ENCODE assay signal across 9 cellular contexts in the genomic region with DNA sequence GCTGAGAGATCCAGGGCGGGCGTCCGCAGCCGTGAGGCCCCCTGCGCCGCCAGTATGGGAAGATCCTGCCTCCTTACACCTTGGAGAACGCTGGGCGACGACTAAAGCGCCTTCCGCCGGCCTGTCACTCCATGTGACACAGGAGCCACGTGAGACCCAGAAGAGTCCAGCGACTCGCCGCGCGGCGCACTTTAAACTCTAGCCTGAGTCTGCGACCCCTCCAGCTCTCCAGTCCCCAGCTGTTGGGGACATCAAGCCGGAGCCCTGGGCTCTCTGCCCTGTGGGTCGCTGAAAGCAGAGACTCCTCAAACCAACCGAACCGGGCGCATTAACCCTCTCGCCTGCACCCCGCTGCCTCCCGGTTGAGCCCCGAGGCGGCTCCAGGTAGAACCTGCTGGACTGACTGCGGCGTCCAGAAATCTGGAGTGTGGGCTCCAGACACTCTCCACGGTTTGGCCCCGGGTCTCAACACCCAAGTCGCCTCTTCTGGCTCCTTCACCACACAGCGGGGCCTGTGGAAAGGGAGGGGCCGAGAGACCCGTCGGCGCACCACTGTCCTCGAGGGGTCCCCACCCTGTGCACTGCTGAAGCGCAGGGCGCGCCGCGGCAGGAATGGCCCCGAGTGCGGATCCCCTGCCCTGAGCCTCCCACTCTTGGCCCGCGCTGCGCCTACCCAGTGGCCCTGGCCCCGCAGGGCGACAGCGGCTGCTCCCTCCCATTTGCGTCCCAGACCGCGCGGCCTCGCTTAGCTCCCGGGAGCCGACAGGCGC. TPM values are rescaled to one million over a fixed set of nuclear protein-coding genes. Genes with fewer than 3 reads are reported as not detected.
DNase-seq lines count a peak whose midpoint lies in the region; ATAC-seq and TF ChIP-seq lines count a peak whose summit lies in the region.
"Had no signal": no experiment of that assay in that cellular context is flagged by ENCODE, and none has a peak within 500 bp of the region (broad histone marks: within the 10 kb centered on the region; RNA-seq: fewer than 3 reads in every experiment).

No MANE protein-coding gene starts in this region.

- H3K4me2 ChIP-seq in parathyroid adenoma (ENCODE audit: low read length), result peak overlapping the region; percentile 76

- peak overlapping the region; percentile 25 for H3K4me3 ChIP-seq in parathyroid adenoma (ENCODE audit: low read depth, low read length)

- peaks cover 5% of the 10 kb centered on the region for H3K4me1 ChIP-seq in parathyroid adenoma

- H3K9me3 ChIP-seq in CD4-positive, alpha-beta T cell (ENCODE audit: control insufficient read depth, low read length), result no peaks in the 10 kb centered on the region
- H3K9me3 ChIP-seq in parathyroid adenoma (ENCODE audit: control insufficient read depth, low read length), result no peaks in the 10 kb centered on the region

- intact Hi-C loops in CD4-positive, alpha-beta T cell (cut with DNase I, micrococcal nuclease), result loop anchor here (10.0 kb wide), 4 partner anchors 272 to 642 kb away; a partner anchor contains a TSS
- intact Hi-C loops in activated CD4-positive, alpha-beta memory T cell treated with anti-CD3 and anti-CD28 coated beads for 36 hours (cut with micrococcal nuclease), result loop anchor here (5.0 to 10.0 kb wide), 3 partner anchors 70 to 738 kb away; no protein-coding TSS in a partner anchor
- intact Hi-C loops in Right ventricle myocardium inferior (cut with DNase I), result loop anchor here (5.0 kb wide), 2 partner anchors 220 to 745 kb away; no protein-coding TSS in a partner anchor

- POLR2A ChIA-PET in CD4-positive, alpha-beta T cell (lab: Charles Lee), result interaction anchor here (0.6 to 2.1 kb wide), 8 partner anchors 10 to 1064 kb away, joined by 3 to 21 read pairs (median 4); no protein-coding TSS in a partner anchor
- POLR2A ChIA-PET in activated CD4-positive, alpha-beta memory T cell treated with anti-CD3 and anti-CD28 coated beads for 36 hours (lab: Charles Lee), result interaction anchor here (1.6 kb wide), 1 partner anchor 486 kb away, joined by 3 read pairs; no protein-coding TSS in a partner anchor

- CTCF ChIA-PET in CD4-positive, alpha-beta T cell (lab: Charles Lee), result interaction anchor here (1.4 to 1.7 kb wide), 3 partner anchors 11 to 493 kb away, joined by 3 to 10 read pairs (median 4); no protein-coding TSS in a partner anchor
- CTCF ChIA-PET in activated CD4-positive, alpha-beta memory T cell treated with anti-CD3 and anti-CD28 coated beads for 36 hours (lab: Charles Lee), result interaction anchor here (1.1 to 2.3 kb wide), 6 partner anchors 151 to 743 kb away, joined by 3 to 22 read pairs (median 6); no protein-coding TSS in a partner anchor

- H3K9ac ChIP-seq in parathyroid adenoma, result no peak overlapping the region

- H2AFZ ChIP-seq in parathyroid adenoma, result peak overlapping the region; percentile 82

- peaks cover 2% of the 10 kb centered on the region for H3K79me2 ChIP-seq in parathyroid adenoma

- ATAC-seq in CD4-positive, alpha-beta T cell (ENCODE audit: poor library complexity), result no peak
- ATAC-seq in Right ventricle myocardium inferior (peak; percentile 15), omental fat pad (ENCODE audit: low FRiP score) (no peak)

- peaks cover 25% of the 10 kb centered on the region for H3K36me3 Mint-ChIP-seq in CD4-positive, alpha-beta T cell (ENCODE audit: low read depth)
- H3K36me3 Mint-ChIP-seq in activated CD4-positive, alpha-beta memory T cell treated with anti-CD3 and anti-CD28 coated beads for 36 hours, result no peaks in the 10 kb centered on the region

- H3K27me3 ChIP-seq in CD4-positive, alpha-beta T cell (ENCODE audit: control insufficient read depth, insufficient read depth, low read length), result no peaks in the 10 kb centered on the region
- no peaks in the 10 kb centered on the region for H3K27me3 ChIP-seq in parathyroid adenoma (ENCODE audit: control insufficient read depth, insufficient read depth, low read length)

- TF ChIP-seq CTCF in CD4-positive, alpha-beta T cell (IDR thresholded peaks at IDR 0.05), result no peak
- TF ChIP-seq CTCF in parathyroid adenoma (IDR thresholded peaks at IDR 0.05) (no peak), omental fat pad (IDR thresholded peaks at IDR 0.05) (no peak)

- H3K27ac ChIP-seq in CD4-positive, alpha-beta T cell (ENCODE audit: low read depth, low read length), result no peak overlapping the region
- no peak overlapping the region for H3K27ac ChIP-seq in parathyroid adenoma
- H3K27ac ChIP-seq: VCaP had no signal

- peak overlapping the region; percentile 94 for H3K27ac Mint-ChIP-seq in CD4-positive, alpha-beta T cell
- H3K27ac Mint-ChIP-seq in activated CD4-positive, alpha-beta memory T cell treated with anti-CD3 and anti-CD28 coated beads for 36 hours, result no peak overlapping the region

- peak in 3 of 10 experiments; percentile 8 to 44 (median 11) for DNase-seq in CD4-positive, alpha-beta T cell
- peak; percentile 56 for DNase-seq in activated CD4-positive, alpha-beta memory T cell treated with anti-CD3 and anti-CD28 coated beads for 36 hours
- no peak for DNase-seq in Right ventricle myocardium inferior (ENCODE audit: missing footprints)
- no peak for DNase-seq in OCI-M2 (lab: John Stamatoyannopoulos, UW; ENCODE audit: unreplicated experiment)
- no peak for DNase-seq in omental fat pad (ENCODE audit: low spot score)
- no peak for DNase-seq in NCI-H2196 (lab: John Stamatoyannopoulos, UW; ENCODE audit: unreplicated experiment)
- no peak for DNase-seq in NCI-H1417 (lab: John Stamatoyannopoulos, UW)

- H3K4me3 Mint-ChIP-seq in CD4-positive, alpha-beta T cell, result peak overlapping the region; percentile 97
- H3K4me3 Mint-ChIP-seq in activated CD4-positive, alpha-beta memory T cell treated with anti-CD3 and anti-CD28 coated beads for 36 hours, result peak overlapping the region; percentile 42

- H3K4me1 Mint-ChIP-seq in CD4-positive, alpha-beta T cell (ENCODE audit: low read depth), result peaks cover 45% of the 10 kb centered on the region
- peaks cover 19% of the 10 kb centered on the region for H3K4me1 Mint-ChIP-seq in activated CD4-positive, alpha-beta memory T cell treated with anti-CD3 and anti-CD28 coated beads for 36 hours (ENCODE audit: low read depth)

- no peaks in the 10 kb centered on the region for H3K36me3 ChIP-seq in parathyroid adenoma (ENCODE audit: control insufficient read depth, insufficient read depth, low read length)

- no peaks in the 10 kb centered on the region for H3K9me3 Mint-ChIP-seq in CD4-positive, alpha-beta T cell
- no peaks in the 10 kb centered on the region for H3K9me3 Mint-ChIP-seq in activated CD4-positive, alpha-beta memory T cell treated with anti-CD3 and anti-CD28 coated beads for 36 hours

- H3K27me3 Mint-ChIP-seq in CD4-positive, alpha-beta T cell, result peaks cover 5% of the 10 kb centered on the region
- peaks cover 10% of the 10 kb centered on the region for H3K27me3 Mint-ChIP-seq in activated CD4-positive, alpha-beta memory T cell treated with anti-CD3 and anti-CD28 coated beads for 36 hours

RNA-seq across cellular contexts. Expression of a gene that starts 1.8 kb away (rescaled TPM):
- total RNA-seq in CD4-positive, alpha-beta T cell, result 10 to 100 TPM; 41.0 to 42.0 TPM
- total RNA-seq in activated CD4-positive, alpha-beta memory T cell treated with anti-CD3 and anti-CD28 coated beads for 36 hours, result 10 to 100 TPM; 12.8 to 15.4 TPM
- 9.6 TPM for total RNA-seq in Right ventricle myocardium inferior
- total RNA-seq in omental fat pad, result 10 to 100 TPM in 2 of 4 donors, 1 to 10 TPM in 2; 6.2 to 12.0 (median 9.4) TPM
